Comparison of ENCODE assay signal across 18 cellular contexts in genomic region chr18:24115628-24116027, GRCh38. TPM values are rescaled to one million over a fixed set of nuclear protein-coding genes. Genes with fewer than 3 reads are reported as not detected.
DNase-seq lines count a peak whose midpoint lies in the region; ATAC-seq, FAIRE-seq and TF ChIP-seq lines count a peak whose summit lies in the region.
"Had no signal": no experiment of that assay in that cellular context is flagged by ENCODE, and none has a peak within 500 bp of the region (broad histone marks: within the 10 kb centered on the region; RNA-seq: fewer than 3 reads in every experiment).

No MANE protein-coding gene starts in this region.

- no peak for ATAC-seq in PC-3
- ATAC-seq: heart right ventricle, pancreas had no signal

- H3K9ac ChIP-seq in PC-3 (ENCODE audit: low read length) = no peak overlapping the region

- BruUV-seq in PC-3 (replicated peaks; lab: Mats Ljungman, UMichigan) (no TSS peak), PC-9 (replicated peaks; lab: Mats Ljungman, UMichigan) (no TSS peak)

- WGBS in hepatocyte (ENCODE audit: low lambda C conversion rate, missing lambda C conversion rate) = 73% methylated on average over 2 of the region's 2 CpGs

- H3K27ac ChIP-seq in hepatocyte (peak overlapping the region; percentile 35), PC-3 (ENCODE audit: low read length) (no peak overlapping the region), PC-9 (no peak overlapping the region)
- H3K27ac ChIP-seq: breast epithelium, heart right ventricle had no signal

- FAIRE-seq in GM12891 (lab: Jason Lieb, UNC) = no peak
- FAIRE-seq: pancreas, small intestine, urothelium cell line had no signal

- CTCF ChIA-PET in PC-3 (lab: Charles Lee) = no interaction called here
- CTCF ChIA-PET in PC-9 (lab: Charles Lee) = no interaction called here

- no peak overlapping the region for H3K4me2 ChIP-seq in hepatocyte
- H3K4me2 ChIP-seq in PC-3 (ENCODE audit: low read length) = no peak overlapping the region
- H3K4me2 ChIP-seq in PC-9 = no peak overlapping the region

- POLR2A ChIA-PET in PC-3 (lab: Charles Lee; ENCODE audit: unreplicated experiment) (no interaction called here), PC-9 (lab: Charles Lee; ENCODE audit: unreplicated experiment) (no interaction called here)

- TF ChIP-seq POLR2A in GM12891 (IDR thresholded peaks at IDR 0.05; ENCODE audit: low read depth, low read length) = no peak

- H3K36me3 Mint-ChIP-seq in CD14-positive monocyte = peaks cover 61 to 70% of the 10 kb centered on the region in 2 donors

- no peaks in the 10 kb centered on the region for H3K27me3 ChIP-seq in hepatocyte
- H3K27me3 ChIP-seq in PC-3 (ENCODE audit: low read length) = no peaks in the 10 kb centered on the region
- no peaks in the 10 kb centered on the region for H3K27me3 ChIP-seq in PC-9 (ENCODE audit: insufficient read depth, low read depth)
- H3K27me3 ChIP-seq: breast epithelium, heart right ventricle, pancreas had no signal

- no peaks in the 10 kb centered on the region for H4K20me1 ChIP-seq in hepatocyte (ENCODE audit: insufficient read depth, poor library complexity, severe bottlenecking)
- H4K20me1 ChIP-seq in PC-3 (ENCODE audit: low read length) = no peaks in the 10 kb centered on the region
- no peaks in the 10 kb centered on the region for H4K20me1 ChIP-seq in PC-9 (ENCODE audit: insufficient read depth)

- peaks cover 0 to 2% (median 0%) of the 10 kb centered on the region in 7 donors for H3K9me3 Mint-ChIP-seq in CD14-positive monocyte
- H3K9me3 Mint-ChIP-seq: T-helper 1 cell treated with Interleukin-12 subunit alpha and Interleukin-12 subunit beta and Interleukin-4 antibody, amounts not matched to agents 30 μg/mL and 1 μg/mL, for 36 hours had no signal

- H3K9me2 ChIP-seq in hepatocyte (replicated peaks; ENCODE audit: insufficient read depth) (no peaks in the 10 kb centered on the region), PC-3 (replicated peaks; ENCODE audit: low read length) (no peaks in the 10 kb centered on the region), PC-9 (ENCODE audit: insufficient read depth) (no peaks in the 10 kb centered on the region)

- no peaks in the 10 kb centered on the region for H3F3A ChIP-seq in PC-3 (ENCODE audit: low read length, unreplicated experiment)
- 0 out of 2 replicates have a peak, but pooled peaks cover 3% of the 10 kb centered on the region for H3F3A ChIP-seq in PC-9 (ENCODE audit: insufficient read depth, low read depth)

- TF ChIP-seq CTCF in CD14-positive monocyte (IDR thresholded peaks at IDR 0.05) = no peak
- TF ChIP-seq CTCF in hepatocyte (IDR thresholded peaks at IDR 0.05; ENCODE audit: poor library complexity) = no peak
- TF ChIP-seq CTCF in PC-3 (conservative IDR thresholded peaks at IDR 0.05; ENCODE audit: low read depth, low read length) = no peak
- TF ChIP-seq CTCF in PC-9 (conservative IDR thresholded peaks at IDR 0.05) = no peak

- H3K79me2 ChIP-seq in hepatocyte (no peaks in the 10 kb centered on the region), PC-3 (ENCODE audit: low read length) (no peaks in the 10 kb centered on the region), PC-9 (ENCODE audit: low read depth) (no peaks in the 10 kb centered on the region)

- DNase-seq in CD14-positive monocyte (ENCODE audit: low spot score) (no peak), GM12891 (ENCODE audit: insufficient read length, low spot score) (no peak), UCSD-AML1 (lab: John Stamatoyannopoulos, UW; ENCODE audit: unreplicated experiment) (peak; percentile 16), hepatocyte (ENCODE audit: low spot score) (no peak), PC-3 (no peak), NCI-H82 (lab: John Stamatoyannopoulos, UW) (no peak), PC-9 (no peak)
- DNase-seq in stimulated activated naive CD4-positive, alpha-beta T cell (lab: John Stamatoyannopoulos, UW) = no peak
- DNase-seq: activated CD4-positive, alpha-beta T cell treated with anti-CD3 and anti-CD28 coated beads for 4 hours; heart right ventricle; NCI-H1930; NCI-H69; pancreas; small intestine; stimulated activated naive CD4-positive, alpha-beta T cell treated with Interleukin-2 at 50 U/mL for 16 hours had no signal

- no peaks in the 10 kb centered on the region for H3K36me3 ChIP-seq in hepatocyte (replicated peaks; ENCODE audit: insufficient read depth, low read depth)
- no peaks in the 10 kb centered on the region for H3K36me3 ChIP-seq in PC-3 (ENCODE audit: low read depth, low read length)
- H3K36me3 ChIP-seq in PC-9 (ENCODE audit: low read depth) = no peaks in the 10 kb centered on the region
- H3K36me3 ChIP-seq: breast epithelium, pancreas had no signal

- no peaks in the 10 kb centered on the region for H3K27me3 Mint-ChIP-seq in CD14-positive monocyte (ENCODE audit: low read depth in 3 of 3)

- H2AFZ ChIP-seq in hepatocyte (no peak overlapping the region), PC-3 (ENCODE audit: low read length) (no peak overlapping the region), PC-9 (no peak overlapping the region)

- H3K27ac Mint-ChIP-seq in CD14-positive monocyte = peak overlapping the region in 5 of 7 donors; percentile 11 to 66 (median 25)
- H3K27ac Mint-ChIP-seq: T-helper 1 cell treated with Interleukin-12 subunit alpha and Interleukin-12 subunit beta and Interleukin-4 antibody, amounts not matched to agents 30 μg/mL and 1 μg/mL, for 36 hours had no signal

- H3K4me3 Mint-ChIP-seq in CD14-positive monocyte = no peak overlapping the region
- H3K4me3 Mint-ChIP-seq: T-helper 1 cell treated with Interleukin-12 subunit alpha and Interleukin-12 subunit beta and Interleukin-4 antibody, amounts not matched to agents 30 μg/mL and 1 μg/mL, for 36 hours had no signal

- intact Hi-C loops in CD14-positive monocyte (cut with micrococcal nuclease) = loop anchor here in 1 of 2 donors (10.0 kb wide), 1 partner anchor 101 kb away; the partner anchor contains the start of gene TTC39C
- intact Hi-C loops in PC-3 (cut with micrococcal nuclease) = loop anchor here (5.0 kb wide), 2 partner anchors 63 to 293 kb away; no protein-coding TSS in a partner anchor
- intact Hi-C loops in PC-9 (cut with micrococcal nuclease; ENCODE audit: unreplicated experiment) = loop anchor here (5.0 to 10.0 kb wide), 4 partner anchors 91 to 598 kb away; no protein-coding TSS in a partner anchor

- H3K4me1 Mint-ChIP-seq in CD14-positive monocyte = peaks cover 9% of the 10 kb centered on the region

- H3K4me1 ChIP-seq in hepatocyte (ENCODE audit: insufficient read depth) = peaks cover 8% of the 10 kb centered on the region
- peaks cover 21% of the 10 kb centered on the region for H3K4me1 ChIP-seq in PC-3 (ENCODE audit: insufficient read depth, low read length)
- peaks cover 22% of the 10 kb centered on the region for H3K4me1 ChIP-seq in PC-9 (replicated peaks; ENCODE audit: insufficient read depth)
- H3K4me1 ChIP-seq: breast epithelium had no signal

- no peak overlapping the region for H3K4me3 ChIP-seq in hepatocyte
- no peak overlapping the region for H3K4me3 ChIP-seq in PC-3 (ENCODE audit: low read length)
- no peak overlapping the region for H3K4me3 ChIP-seq in PC-9
- H3K4me3 ChIP-seq: breast epithelium, heart right ventricle had no signal

- H3K9me3 ChIP-seq in hepatocyte (ENCODE audit: low read depth) = no peaks in the 10 kb centered on the region
- H3K9me3 ChIP-seq in PC-3 (ENCODE audit: low read length) = no peaks in the 10 kb centered on the region
- H3K9me3 ChIP-seq in PC-9 (ENCODE audit: insufficient read depth, low read depth) = no peaks in the 10 kb centered on the region
- H3K9me3 ChIP-seq: breast epithelium, heart right ventricle, pancreas had no signal

TF ChIP-seq in GM12891, 5 proteins besides CTCF, POLR2A, EP300 and RAD21:
- TF ChIP-seq POU2F2 (IDR thresholded peaks at IDR 0.05; ENCODE audit: low read depth, low read length) = no peak
- no peak for TF ChIP-seq POLR2AphosphoS5 (IDR thresholded peaks at IDR 0.05; ENCODE audit: low read depth, low read length)
- TF ChIP-seq SPI1 (IDR thresholded peaks at IDR 0.05; ENCODE audit: low read depth, low read length) = peak; percentile 48
- TF ChIP-seq PAX5 (IDR thresholded peaks at IDR 0.05; ENCODE audit: insufficient read depth, low read length, severe bottlenecking) = no peak

RNA-seq across cellular contexts. Expression of gene CABYR, which starts 23.2 kb away (rescaled TPM):
- polyA plus RNA-seq in CD14-positive monocyte (not detected), hepatocyte (3.6 and 4.6 TPM in 2 replicates)
- 2.6 TPM for polyA plus RNA-seq in GM12891 (2012; ENCODE audit: low read depth, missing spikeins)
- total RNA-seq in hepatocyte (5.3 and 7.5 TPM in 2 replicates), PC-3 (2014; rRNA removed) (5.4 and 5.6 TPM in 2 replicates), PC-9 (2021) (19.5 and 32.4 TPM in 2 replicates)
